Comparison of ENCODE assay signal across 13 cellular contexts in the genomic region with DNA sequence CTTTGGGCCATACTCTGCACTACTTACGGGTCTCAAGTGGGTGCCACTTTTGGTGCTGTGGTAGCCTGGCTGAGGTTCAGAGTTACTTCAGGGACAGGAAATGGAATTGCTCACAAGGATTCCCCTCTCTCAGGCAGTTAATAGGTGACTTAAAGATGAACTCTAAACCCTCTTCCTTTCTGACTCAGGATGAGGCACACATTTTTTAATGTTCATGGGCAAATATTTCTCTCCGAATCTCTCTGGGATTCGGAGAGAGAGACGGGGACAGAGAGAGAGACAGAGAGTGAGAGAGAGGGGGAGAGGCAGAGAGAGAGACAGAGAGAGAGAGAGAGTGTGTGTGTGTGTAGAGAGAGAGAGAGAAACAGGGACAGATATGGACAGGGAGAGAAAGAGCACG.
DNase-seq lines count a peak whose midpoint lies in the region; ATAC-seq and TF ChIP-seq lines count a peak whose summit lies in the region.
"Had no signal": no experiment of that assay in that cellular context is flagged by ENCODE, and none has a peak within 500 bp of the region (broad histone marks: within the 10 kb centered on the region; RNA-seq: fewer than 3 reads in every experiment).

No MANE protein-coding gene starts in this region.

- H3K27ac Mint-ChIP-seq in CD4-positive, alpha-beta T cell, result peak overlapping the region; percentile 65
- H3K27ac Mint-ChIP-seq in T-cell (peak overlapping the region; percentile 44 to 59), endothelial cell (ENCODE audit: unreplicated experiment) (no peak overlapping the region)

- peaks cover 73% of the 10 kb centered on the region for H3K36me3 Mint-ChIP-seq in CD4-positive, alpha-beta T cell (ENCODE audit: low read depth)
- peaks cover 40% of the 10 kb centered on the region for H3K36me3 Mint-ChIP-seq in T-cell
- H3K36me3 Mint-ChIP-seq in endothelial cell (ENCODE audit: low read depth, unreplicated experiment), result peaks cover 26% of the 10 kb centered on the region

- POLR2A ChIA-PET in CD4-positive, alpha-beta T cell (lab: Charles Lee), result no interaction called here
- POLR2A ChIA-PET in T-cell (lab: Charles Lee), result no interaction called here

- TF ChIP-seq CTCF in CD4-positive, alpha-beta T cell (IDR thresholded peaks at IDR 0.05), result no peak
- TF ChIP-seq CTCF in endothelial cell (IDR thresholded peaks at IDR 0.05; ENCODE audit: unreplicated experiment), result no peak

- no peak for ATAC-seq in CD4-positive, alpha-beta T cell (ENCODE audit: poor library complexity)
- ATAC-seq in GM21423 (IDR thresholded peaks at IDR 0.05; ENCODE audit: unreplicated experiment) (peak; percentile 71), T-cell (replicated peaks in 1 of 4) (no peak), HG02642 (IDR thresholded peaks at IDR 0.05; ENCODE audit: poor library complexity, unreplicated experiment) (no peak)
- ATAC-seq: K562, pancreas had no signal

- no peak overlapping the region for H3K27ac ChIP-seq in CD4-positive, alpha-beta T cell (ENCODE audit: low read depth, low read length)
- H3K27ac ChIP-seq: cardiac muscle cell, pancreas, suprapubic skin had no signal

- H3K9me3 Mint-ChIP-seq in CD4-positive, alpha-beta T cell, result no peaks in the 10 kb centered on the region
- H3K9me3 Mint-ChIP-seq in T-cell (no peaks in the 10 kb centered on the region), endothelial cell (ENCODE audit: unreplicated experiment) (no peaks in the 10 kb centered on the region)

- H3K27me3 Mint-ChIP-seq in CD4-positive, alpha-beta T cell, result no peaks in the 10 kb centered on the region
- peaks cover 0 to 21% of the 10 kb centered on the region in 2 donors for H3K27me3 Mint-ChIP-seq in T-cell
- H3K27me3 Mint-ChIP-seq in endothelial cell (ENCODE audit: unreplicated experiment), result no peaks in the 10 kb centered on the region

- intact Hi-C loops in CD4-positive, alpha-beta T cell (cut with DNase I, micrococcal nuclease), result no loop called here

- H3K4me1 Mint-ChIP-seq in CD4-positive, alpha-beta T cell (ENCODE audit: low read depth), result peaks cover 6% of the 10 kb centered on the region
- H3K4me1 Mint-ChIP-seq in T-cell (peaks cover 0 to 6% (median 2%) of the 10 kb centered on the region in 3 donors), endothelial cell (ENCODE audit: unreplicated experiment) (no peaks in the 10 kb centered on the region)

- H3K9me3 ChIP-seq in CD4-positive, alpha-beta T cell (ENCODE audit: control insufficient read depth, low read length), result no peaks in the 10 kb centered on the region
- H3K9me3 ChIP-seq: pancreas, suprapubic skin had no signal

- no peaks in the 10 kb centered on the region for H3K27me3 ChIP-seq in CD4-positive, alpha-beta T cell (ENCODE audit: control insufficient read depth, insufficient read depth, low read length)
- H3K27me3 ChIP-seq: cardiac muscle cell, pancreas, suprapubic skin had no signal

- no peak overlapping the region for H3K4me3 Mint-ChIP-seq in CD4-positive, alpha-beta T cell
- no peak overlapping the region for H3K4me3 Mint-ChIP-seq in T-cell
- H3K4me3 Mint-ChIP-seq in endothelial cell (ENCODE audit: unreplicated experiment), result no peak overlapping the region

- no peak for DNase-seq in CD4-positive, alpha-beta T cell
- DNase-seq in T-cell (no peak), fibroblast of peridontal ligament (ENCODE audit: extremely low read depth) (peak; percentile 3), endothelial cell (ENCODE audit: low spot score) (no peak), NCI-H526 (lab: John Stamatoyannopoulos, UW) (no peak), HuH-7 (ENCODE audit: low spot score) (no peak)
- DNase-seq: pancreas; stimulated activated CD4-positive, alpha-beta T cell treated with anti-CD3 and anti-CD28 coated beads, Interleukin-4, amount 100 ng/mL, for 1 hour had no signal

- CTCF ChIA-PET in CD4-positive, alpha-beta T cell (lab: Charles Lee), result no interaction called here
- CTCF ChIA-PET in T-cell (lab: Charles Lee), result no interaction called here
